9 cellular contexts compared by ENCODE assay signal in genomic region chr17:77390870-77391269, GRCh38.
DNase-seq lines count a peak whose midpoint lies in the region; ATAC-seq and TF ChIP-seq lines count a peak whose summit lies in the region.
"Had no signal": no experiment of that assay in that cellular context is flagged by ENCODE, and none has a peak within 500 bp of the region (broad histone marks: within the 10 kb centered on the region; RNA-seq: fewer than 3 reads in every experiment).

No MANE protein-coding gene starts in this region.

- no peaks in the 10 kb centered on the region; the same call in 1 of the 2 replicates for H4K20me1 ChIP-seq in MM.1S (ENCODE audit: insufficient read depth, low read length)

- no peak overlapping the region for H2AFZ ChIP-seq in MM.1S (ENCODE audit: low read length)

- DNase-seq in activated CD4-positive, alpha-beta T cell treated with anti-CD3 and anti-CD28 coated beads, Interleukin-2, amount 10 ng/mL, durations not matched to agents 7 days and 5 days, result no peak
- no peak for DNase-seq in activated CD4-positive, alpha-beta T cell treated with anti-CD3 and anti-CD28 coated beads, Interleukin-2, amount 50 U/mL, for 1 hour
- DNase-seq in right lobe of liver (no peak), suprapubic skin (ENCODE audit: low spot score in 2 of 2) (no peak), NCI-H2171 (lab: John Stamatoyannopoulos, UW) (no peak), SKM-1 (lab: John Stamatoyannopoulos, UW; ENCODE audit: unreplicated experiment) (no peak), MM.1S (no peak)

- no peak overlapping the region for H3K9ac ChIP-seq in MM.1S (ENCODE audit: low read length)

- peak overlapping the region; percentile 86 for H3K4me3 Mint-ChIP-seq in activated CD4-positive, alpha-beta T cell treated with anti-CD3 and anti-CD28 coated beads, Interleukin-2, amount 10 ng/mL, durations not matched to agents 7 days and 5 days
- peak overlapping the region; percentile 88 for H3K4me3 Mint-ChIP-seq in activated T-helper 17 cell treated with anti-CD3 and anti-CD28 coated beads, Interleukin-2, amount 50 U/mL, for 72 hours

- TF ChIP-seq CTCF in right lobe of liver (IDR thresholded peaks at IDR 0.05) (no peak), suprapubic skin (IDR thresholded peaks at IDR 0.05) (no peak), MM.1S (IDR thresholded peaks at IDR 0.05; ENCODE audit: low read length) (no peak)

- H3K4me3 ChIP-seq in right lobe of liver (peak overlapping the region in 1 of 3 donors; percentile 29), suprapubic skin (no peak overlapping the region), MM.1S (ENCODE audit: low read length) (no peak overlapping the region)

- H3K4me1 ChIP-seq in right lobe of liver, result peaks cover 3 to 87% (median 59%) of the 10 kb centered on the region in 4 donors
- H3K4me1 ChIP-seq in suprapubic skin, result peaks cover 93% of the 10 kb centered on the region
- no peaks in the 10 kb centered on the region for H3K4me1 ChIP-seq in MM.1S (ENCODE audit: low read length)

- peak overlapping the region; percentile 95 for H3K27ac Mint-ChIP-seq in activated CD4-positive, alpha-beta T cell treated with anti-CD3 and anti-CD28 coated beads, Interleukin-2, amount 10 ng/mL, durations not matched to agents 7 days and 5 days
- peak overlapping the region; percentile 83 for H3K27ac Mint-ChIP-seq in activated T-helper 17 cell treated with anti-CD3 and anti-CD28 coated beads, Interleukin-2, amount 50 U/mL, for 72 hours

- no peaks in the 10 kb centered on the region for H3K27me3 Mint-ChIP-seq in activated CD4-positive, alpha-beta T cell treated with anti-CD3 and anti-CD28 coated beads, Interleukin-2, amount 10 ng/mL, durations not matched to agents 7 days and 5 days
- H3K27me3 Mint-ChIP-seq in activated T-helper 17 cell treated with anti-CD3 and anti-CD28 coated beads, Interleukin-2, amount 50 U/mL, for 72 hours, result no peaks in the 10 kb centered on the region

- H3K36me3 ChIP-seq in right lobe of liver (no peaks in the 10 kb centered on the region), suprapubic skin (no peaks in the 10 kb centered on the region), MM.1S (replicated peaks; ENCODE audit: insufficient read depth, low read length) (no peaks in the 10 kb centered on the region)
- H3K36me3 ChIP-seq: neutrophil had no signal

- no peaks in the 10 kb centered on the region for H3F3A ChIP-seq in MM.1S (ENCODE audit: insufficient read depth, low read length)

- H3K9me3 ChIP-seq in right lobe of liver (no peaks in the 10 kb centered on the region), suprapubic skin (no peaks in the 10 kb centered on the region), MM.1S (replicated peaks; ENCODE audit: insufficient read depth, low read length) (no peaks in the 10 kb centered on the region)
- H3K9me3 ChIP-seq: neutrophil had no signal

- POLR2A ChIA-PET in activated CD4-positive, alpha-beta T cell treated with anti-CD3 and anti-CD28 coated beads, Interleukin-2, amount 10 ng/mL, durations not matched to agents 7 days and 5 days (lab: Charles Lee), result no interaction called here

- TF ChIP-seq POLR2A in right lobe of liver (IDR thresholded peaks at IDR 0.05), result no peak
- TF ChIP-seq POLR2A in suprapubic skin (IDR thresholded peaks at IDR 0.05), result no peak

- WGBS in right lobe of liver (ENCODE audit: insufficient coverage, low coverage, low lambda C conversion rate, missing lambda C conversion rate), result 85% methylated on average over 4 of the region's 12 CpGs
- WGBS in suprapubic skin, result 86% methylated on average over 8 of the region's 12 CpGs

- TF ChIP-seq EP300 in suprapubic skin (IDR thresholded peaks at IDR 0.05), result no peak

- H3K36me3 Mint-ChIP-seq in activated CD4-positive, alpha-beta T cell treated with anti-CD3 and anti-CD28 coated beads, Interleukin-2, amount 10 ng/mL, durations not matched to agents 7 days and 5 days (ENCODE audit: low read depth), result peaks cover 58% of the 10 kb centered on the region
- H3K36me3 Mint-ChIP-seq in activated T-helper 17 cell treated with anti-CD3 and anti-CD28 coated beads, Interleukin-2, amount 50 U/mL, for 72 hours (ENCODE audit: low read depth), result peaks cover 13% of the 10 kb centered on the region

- intact Hi-C loops in right lobe of liver (cut with DNase I), result loop anchor here in 1 of 2 donors (10.0 kb wide), 1 partner anchor 104 kb away; no protein-coding TSS in a partner anchor

- H3K4me2 ChIP-seq in MM.1S (ENCODE audit: low read depth, low read length), result no peak overlapping the region

- no peak for ATAC-seq in activated T-helper 17 cell treated with anti-CD3 and anti-CD28 coated beads, Interleukin-2, amount 50 U/mL, for 72 hours (replicated peaks)
- ATAC-seq in right lobe of liver, result no peak

- H3K9me3 Mint-ChIP-seq in activated CD4-positive, alpha-beta T cell treated with anti-CD3 and anti-CD28 coated beads, Interleukin-2, amount 10 ng/mL, durations not matched to agents 7 days and 5 days, result no peaks in the 10 kb centered on the region
- H3K9me3 Mint-ChIP-seq in activated T-helper 17 cell treated with anti-CD3 and anti-CD28 coated beads, Interleukin-2, amount 50 U/mL, for 72 hours, result no peaks in the 10 kb centered on the region

- peaks cover 88% of the 10 kb centered on the region for H3K79me2 ChIP-seq in MM.1S (ENCODE audit: low read length)

- no peaks in the 10 kb centered on the region for H3K9me2 ChIP-seq in MM.1S (replicated peaks; ENCODE audit: insufficient read depth, low read length)

- H3K4me1 Mint-ChIP-seq in activated CD4-positive, alpha-beta T cell treated with anti-CD3 and anti-CD28 coated beads, Interleukin-2, amount 10 ng/mL, durations not matched to agents 7 days and 5 days, result peaks cover 87% of the 10 kb centered on the region
- peaks cover 29% of the 10 kb centered on the region for H3K4me1 Mint-ChIP-seq in activated T-helper 17 cell treated with anti-CD3 and anti-CD28 coated beads, Interleukin-2, amount 50 U/mL, for 72 hours

- CTCF ChIA-PET in activated CD4-positive, alpha-beta T cell treated with anti-CD3 and anti-CD28 coated beads, Interleukin-2, amount 10 ng/mL, durations not matched to agents 7 days and 5 days (lab: Charles Lee), result interaction anchor here (1.2 to 4.9 kb wide), 8 partner anchors 10 to 59 kb away, joined by 3 to 36 read pairs (median 8); no protein-coding TSS in a partner anchor

- peak overlapping the region; percentile 46 to 60 (median 59) for H3K27ac ChIP-seq in right lobe of liver
- H3K27ac ChIP-seq in suprapubic skin, result peak overlapping the region; percentile 85
- H3K27ac ChIP-seq in MM.1S (ENCODE audit: low read length), result no peak overlapping the region
- H3K27ac ChIP-seq: neutrophil had no signal

- H3K27me3 ChIP-seq in right lobe of liver (no peaks in the 10 kb centered on the region), suprapubic skin (no peaks in the 10 kb centered on the region), MM.1S (replicated peaks; ENCODE audit: insufficient read depth, low read length) (no peaks in the 10 kb centered on the region)
- H3K27me3 ChIP-seq: neutrophil had no signal
